In genomic region chr10:97334370-97335175, GRCh38 we compare ENCODE assay signal across 1 cellular context.
TF ChIP-seq lines count a peak whose summit lies in the region.

Gene FRAT2 (minus strand): TSS chr10:97334729. CDS start chr10:97334572, 157 bp downstream.

TF ChIP-seq in K562, 482 proteins besides CTCF, POLR2A, EP300 and RAD21 (continued from another document and continues in another):
- no peak for TF ChIP-seq GTF2B (IDR thresholded peaks at IDR 0.05; ENCODE audit: extremely low read depth, insufficient read length)
- TF ChIP-seq FOXP1 (CRISPR knock-in tag; IDR thresholded peaks at IDR 0.05) = peak; percentile 87
- TF ChIP-seq RB1 (IDR thresholded peaks at IDR 0.05; ENCODE audit: low read depth) = peak; percentile 71; the same call in 1 of the 2 replicates
- TF ChIP-seq ETV6 (IDR thresholded peaks at IDR 0.05; ENCODE audit: borderline replicate concordance in 1 of 2, low read depth in 2 of 2, low read length in 1 of 2) = no peak
- no peak for TF ChIP-seq ETV6 (CRISPR knock-in tag; IDR thresholded peaks at IDR 0.05; ENCODE audit: borderline replicate concordance)
- TF ChIP-seq SMC3 (conservative IDR thresholded peaks at IDR 0.05; ENCODE audit: insufficient read depth, low read depth, low read length) = no peak
- peak in 1 of 2 experiments; percentile 93; a peak in 2 of 4 replicates for TF ChIP-seq HDAC1 (IDR thresholded peaks at IDR 0.05)
- TF ChIP-seq PTTG1 (tag; IDR thresholded peaks at IDR 0.05; ENCODE audit: low read depth) = no peak
- TF ChIP-seq RUNX1 (IDR thresholded peaks at IDR 0.05; ENCODE audit: low read depth) = no peak
- 0 out of 2 replicates have a peak, but pooled peaks have one; percentile 7 for TF ChIP-seq NFIC (IDR thresholded peaks at IDR 0.05)
- no peak for TF ChIP-seq PTBP1 (IDR thresholded peaks at IDR 0.05; ENCODE audit: low read depth, low read length)
- no peak for TF ChIP-seq THRA (IDR thresholded peaks at IDR 0.05)
- TF ChIP-seq CHAMP1 (IDR thresholded peaks at IDR 0.05) = no peak
- no peak for TF ChIP-seq TAF15 (IDR thresholded peaks at IDR 0.05; ENCODE audit: low read depth, low read length)
- no peak for TF ChIP-seq CHD1 (IDR thresholded peaks at IDR 0.05; ENCODE audit: low read length)
- TF ChIP-seq ZNF3 (CRISPR knock-in tag; IDR thresholded peaks at IDR 0.05) = no peak
- no peak for TF ChIP-seq ZBTB34 (CRISPR knock-in tag; IDR thresholded peaks at IDR 0.05)
- no peak for TF ChIP-seq BCOR (IDR thresholded peaks at IDR 0.05)
- no peak for TF ChIP-seq PKNOX1 (IDR thresholded peaks at IDR 0.05)
- no peak for TF ChIP-seq MXD1 (CRISPR knock-in tag; IDR thresholded peaks at IDR 0.05; ENCODE audit: borderline replicate concordance, poor library complexity, severe bottlenecking)
- TF ChIP-seq PHF20 (IDR thresholded peaks at IDR 0.05; ENCODE audit: partially characterized antibody) = no peak
- no peak for TF ChIP-seq POLR3G (IDR thresholded peaks at IDR 0.05; ENCODE audit: extremely low read depth, insufficient read length, insufficient replicate concordance)
- no peak for TF ChIP-seq CHD4 (IDR thresholded peaks at IDR 0.05; ENCODE audit: insufficient read depth, insufficient replicate concordance, low read depth, low read length, poor library complexity, severe bottlenecking)
- no peak for TF ChIP-seq ZNF133 (CRISPR knock-in tag; IDR thresholded peaks at IDR 0.05)
- no peak for TF ChIP-seq PATZ1 (CRISPR knock-in tag; IDR thresholded peaks at IDR 0.05; ENCODE audit: borderline replicate concordance)
- TF ChIP-seq TARDBP (IDR thresholded peaks at IDR 0.05) = no peak
- TF ChIP-seq ETV1 (tag; conservative IDR thresholded peaks at IDR 0.05; ENCODE audit: low read depth) = no peak
- no peak for TF ChIP-seq XRCC4 (IDR thresholded peaks at IDR 0.05; ENCODE audit: extremely low read depth, insufficient read depth, insufficient read length)
- peak; percentile 31; the same call in 1 of the 2 replicates for TF ChIP-seq ARID4B (CRISPR knock-in tag; IDR thresholded peaks at IDR 0.05)
- peak; percentile 70; the same call in 1 of the 2 replicates for TF ChIP-seq CXXC5 (CRISPR knock-in tag; IDR thresholded peaks at IDR 0.05)
- TF ChIP-seq TFAM (CRISPR knock-in tag; conservative IDR thresholded peaks at IDR 0.05) = no peak
- TF ChIP-seq SMARCC2 (IDR thresholded peaks at IDR 0.05; ENCODE audit: low read depth) = no peak
- peak; percentile 73 for TF ChIP-seq ZFX (CRISPR knock-in tag; IDR thresholded peaks at IDR 0.05)
- no peak for TF ChIP-seq GATA2 (CRISPR knock-in tag; IDR thresholded peaks at IDR 0.05)
- no peak; the same call in 1 of the 2 replicates for TF ChIP-seq RAD51 (IDR thresholded peaks at IDR 0.05; ENCODE audit: borderline replicate concordance, low read depth)
- TF ChIP-seq TRIM28 (IDR thresholded peaks at IDR 0.05) = no peak
- TF ChIP-seq MTA1 (IDR thresholded peaks at IDR 0.05; ENCODE audit: borderline replicate concordance) = no peak
- no peak for TF ChIP-seq PBX2 (CRISPR knock-in tag; IDR thresholded peaks at IDR 0.05; ENCODE audit: low read depth)
- TF ChIP-seq PBX2 (tag; conservative IDR thresholded peaks at IDR 0.05; ENCODE audit: low read depth) = no peak
- no peak for TF ChIP-seq COPS2 (conservative IDR thresholded peaks at IDR 0.05)
- no peak for TF ChIP-seq RBM17 (IDR thresholded peaks at IDR 0.05; ENCODE audit: borderline replicate concordance, low read depth, low read length)
- no peak for TF ChIP-seq MEF2D (tag; conservative IDR thresholded peaks at IDR 0.05; ENCODE audit: low read depth)
- no peak for TF ChIP-seq MAFK (IDR thresholded peaks at IDR 0.05; ENCODE audit: low read length)
- no peak for TF ChIP-seq RBM34 (IDR thresholded peaks at IDR 0.05; ENCODE audit: borderline replicate concordance, insufficient read depth, low read length)
- no peak for TF ChIP-seq TOE1 (IDR thresholded peaks at IDR 0.05; ENCODE audit: borderline replicate concordance)
- TF ChIP-seq TOE1 (CRISPR knock-in tag; IDR thresholded peaks at IDR 0.05; ENCODE audit: borderline replicate concordance, low read depth) = peak; percentile 69; the same call in 1 of the 2 replicates
